8 cellular contexts compared by ENCODE assay signal in genomic region chr19:46346821-46347571, GRCh38. TPM values are rescaled to one million over a fixed set of nuclear protein-coding genes. Genes with fewer than 3 reads are reported as not detected.
A peak's percentile ranks its signal among the peaks of the same experiment; 100 is the strongest.
DNase-seq lines count a peak whose midpoint lies in the region; ATAC-seq lines count a peak whose summit lies in the region.

Gene PPP5C, plus strand, starts transcription at chr19:46347087. Its CDS starts 10 bp downstream, at chr19:46347097.

- H3K4me1 Mint-ChIP-seq in activated T-helper 1 cell treated with anti-CD3 and anti-CD28 coated beads, Interleukin-12 subunit alpha, Interleukin-12 subunit beta, Interleukin-2, Interleukin-4 antibody, amounts not matched to agents 30 ng/mL and 10 ng/mL and 1 ng/mL, durations not matched to agents 14 hours and 24 hours and 36 hours (ENCODE audit: low read depth) = peaks cover 48% of the 10 kb centered on the region
- H3K4me1 Mint-ChIP-seq in naive B cell = peaks cover 45 to 56% (median 51%) of the 10 kb centered on the region in 3 donors
- peaks cover 51% of the 10 kb centered on the region for H3K4me1 Mint-ChIP-seq in stimulated activated memory B cell treated with anti-CD40 and anti-IgM and Interleukin-4, amounts not matched to agents 10 μg/mL and 1 μg/mL and 100 μg/mL, for 72 hours

- peaks cover 17% of the 10 kb centered on the region for H3K27me3 Mint-ChIP-seq in activated T-helper 1 cell treated with anti-CD3 and anti-CD28 coated beads, Interleukin-12 subunit alpha, Interleukin-12 subunit beta, Interleukin-2, Interleukin-4 antibody, amounts not matched to agents 30 ng/mL and 10 ng/mL and 1 ng/mL, durations not matched to agents 14 hours and 24 hours and 36 hours (ENCODE audit: insufficient read depth)
- H3K27me3 Mint-ChIP-seq in naive B cell = peaks cover 12 to 30% (median 29%) of the 10 kb centered on the region in 3 donors
- H3K27me3 Mint-ChIP-seq in stimulated activated memory B cell treated with anti-CD40 and anti-IgM and Interleukin-4, amounts not matched to agents 10 μg/mL and 1 μg/mL and 100 μg/mL, for 72 hours = peaks cover 25% of the 10 kb centered on the region

- DNase-seq in DMS53 (lab: John Stamatoyannopoulos, UW) (peak; percentile 98), Kasumi-1 (lab: John Stamatoyannopoulos, UW) (peak; percentile 81 to 87), RPMI7951 (ENCODE audit: low read depth) (peak; percentile 94), fibroblast of gingiva (ENCODE audit: low read depth) (peak; percentile 98), naive B cell (peak; percentile 88)
- DNase-seq in activated T-helper 1 cell treated with anti-CD3 and anti-CD28 coated beads, Interleukin-12 subunit alpha, Interleukin-12 subunit beta, Interleukin-2, Interleukin-4 antibody, amounts not matched to agents 30 ng/mL and 10 ng/mL and 1 ng/mL, durations not matched to agents 14 hours and 24 hours and 36 hours (ENCODE audit: low spot score) = peak; percentile 86

- H3K27ac Mint-ChIP-seq in activated T-helper 1 cell treated with anti-CD3 and anti-CD28 coated beads, Interleukin-12 subunit alpha, Interleukin-12 subunit beta, Interleukin-2, Interleukin-4 antibody, amounts not matched to agents 30 ng/mL and 10 ng/mL and 1 ng/mL, durations not matched to agents 14 hours and 24 hours and 36 hours = peak within 1 kb of the TSS; percentile 93
- peak within 1 kb of the TSS; percentile 87 to 96 (median 94) for H3K27ac Mint-ChIP-seq in naive B cell
- H3K27ac Mint-ChIP-seq in stimulated activated memory B cell treated with anti-CD40 and anti-IgM and Interleukin-4, amounts not matched to agents 10 μg/mL and 1 μg/mL and 100 μg/mL, for 72 hours = peak within 1 kb of the TSS; percentile 86

- intact Hi-C loops in activated T-helper 1 cell treated with anti-CD3 and anti-CD28 coated beads, Interleukin-12 subunit alpha, Interleukin-12 subunit beta, Interleukin-2, Interleukin-4 antibody, amounts not matched to agents 30 ng/mL and 10 ng/mL and 1 ng/mL, durations not matched to agents 14 hours and 24 hours and 36 hours (cut with micrococcal nuclease) = loop anchor here (1.0 to 10.0 kb wide), 6 partner anchors 15 to 485 kb away; partner anchors contain the start of genes CCDC61, FOXA3, IRF2BP1 and SYMPK

- no peaks in the 10 kb centered on the region for H3K9me3 Mint-ChIP-seq in activated T-helper 1 cell treated with anti-CD3 and anti-CD28 coated beads, Interleukin-12 subunit alpha, Interleukin-12 subunit beta, Interleukin-2, Interleukin-4 antibody, amounts not matched to agents 30 ng/mL and 10 ng/mL and 1 ng/mL, durations not matched to agents 14 hours and 24 hours and 36 hours
- H3K9me3 Mint-ChIP-seq in naive B cell = no peaks in the 10 kb centered on the region
- H3K9me3 Mint-ChIP-seq in stimulated activated memory B cell treated with anti-CD40 and anti-IgM and Interleukin-4, amounts not matched to agents 10 μg/mL and 1 μg/mL and 100 μg/mL, for 72 hours = no peaks in the 10 kb centered on the region

- H3K36me3 Mint-ChIP-seq in activated T-helper 1 cell treated with anti-CD3 and anti-CD28 coated beads, Interleukin-12 subunit alpha, Interleukin-12 subunit beta, Interleukin-2, Interleukin-4 antibody, amounts not matched to agents 30 ng/mL and 10 ng/mL and 1 ng/mL, durations not matched to agents 14 hours and 24 hours and 36 hours (ENCODE audit: low read depth) = peaks cover 26% of the 10 kb centered on the region
- H3K36me3 Mint-ChIP-seq in naive B cell = no peaks in the 10 kb centered on the region
- H3K36me3 Mint-ChIP-seq in stimulated activated memory B cell treated with anti-CD40 and anti-IgM and Interleukin-4, amounts not matched to agents 10 μg/mL and 1 μg/mL and 100 μg/mL, for 72 hours = peaks cover 29% of the 10 kb centered on the region

- peak within 1 kb of the TSS; percentile 94 for H3K4me3 Mint-ChIP-seq in activated T-helper 1 cell treated with anti-CD3 and anti-CD28 coated beads, Interleukin-12 subunit alpha, Interleukin-12 subunit beta, Interleukin-2, Interleukin-4 antibody, amounts not matched to agents 30 ng/mL and 10 ng/mL and 1 ng/mL, durations not matched to agents 14 hours and 24 hours and 36 hours
- H3K4me3 Mint-ChIP-seq in naive B cell = peak within 1 kb of the TSS; percentile 79 to 98 (median 96)
- H3K4me3 Mint-ChIP-seq in stimulated activated memory B cell treated with anti-CD40 and anti-IgM and Interleukin-4, amounts not matched to agents 10 μg/mL and 1 μg/mL and 100 μg/mL, for 72 hours = peak within 1 kb of the TSS; percentile 91

- ATAC-seq in GM21723 (IDR thresholded peaks at IDR 0.05; ENCODE audit: unreplicated experiment) (peak; percentile 44), naive B cell (ENCODE audit: low read depth in 2 of 2) (peak; percentile 77 to 78)
- ATAC-seq in stimulated activated memory B cell treated with anti-CD40 and anti-IgM and Interleukin-4, amounts not matched to agents 10 μg/mL and 1 μg/mL and 100 μg/mL, for 72 hours = peak; percentile 87

RNA-seq across cellular contexts. Expression of gene PPP5C, which starts in this region (rescaled TPM):
- 51.4 and 67.6 TPM in 2 replicates for total RNA-seq in RPMI7951 (2014; rRNA removed; shearing (Covaris generic))
- total RNA-seq in activated T-helper 1 cell treated with anti-CD3 and anti-CD28 coated beads, Interleukin-12 subunit alpha, Interleukin-12 subunit beta, Interleukin-2, Interleukin-4 antibody, amounts not matched to agents 30 ng/mL and 10 ng/mL and 1 ng/mL, durations not matched to agents 14 hours and 24 hours and 36 hours = 160 and 173 TPM in 2 replicates
- 10 to 100 TPM; 14.5 to 26.6 (median 19.7) TPM for polyA plus RNA-seq in naive B cell (ENCODE audit: low read depth in 6 of 6)

Comparison
In these comparisons a context has a peak if more than half of its experiments do, and no peak if none do; other contexts are left out.
1. Peak in every context shown above with its lines: DNase-seq and ATAC-seq.